Comparison of ENCODE assay signal across 30 cellular contexts in genomic region chr9:118631956-118632355, GRCh38.
"Had no signal": no experiment of that assay in that cellular context is flagged by ENCODE, and none has a peak within 500 bp of the region (broad histone marks: within the 10 kb centered on the region; RNA-seq: fewer than 3 reads in every experiment).

No MANE protein-coding gene starts in this region.

- H3K36me3 ChIP-seq: ascending aorta, MG63, Peyer's patch, SJCRH30, WERI-Rb-1 had no signal

- H3K4me1 Mint-ChIP-seq: activated CD8-positive, alpha-beta memory T cell treated with anti-CD3 and anti-CD28 coated beads, Interleukin-2, amount 10 ng/mL, durations not matched to agents 7 days and 5 days; activated naive CD8-positive, alpha-beta T cell treated with anti-CD3 and anti-CD28 coated beads, Interleukin-2, amount 50 U/mL, for 24 hours; central memory CD8-positive, alpha-beta T cell had no signal

- H3K4me1 ChIP-seq: ascending aorta, body of pancreas, Peyer's patch had no signal

- ATAC-seq: activated CD4-positive, CD25-positive, alpha-beta regulatory T cell treated with anti-CD3 and anti-CD28 coated beads, Interleukin-2, amount 50 U/mL, for 24 hours; activated CD8-positive, alpha-beta memory T cell treated with anti-CD3 and anti-CD28 coated beads, Interleukin-2, amount 10 ng/mL, durations not matched to agents 7 days and 5 days; activated naive CD4-positive, alpha-beta T cell treated with anti-CD3 and anti-CD28 coated beads, Interleukin-2, amount 50 U/mL, for 72 hours; activated naive CD8-positive, alpha-beta T cell treated with anti-CD3 and anti-CD28 coated beads, Interleukin-2, amount 50 U/mL, for 24 hours; body of pancreas had no signal

- H3K27me3 Mint-ChIP-seq: activated CD8-positive, alpha-beta memory T cell treated with anti-CD3 and anti-CD28 coated beads, Interleukin-2, amount 10 ng/mL, durations not matched to agents 7 days and 5 days; activated naive CD8-positive, alpha-beta T cell treated with anti-CD3 and anti-CD28 coated beads, Interleukin-2, amount 50 U/mL, for 24 hours; activated T-cell treated with anti-CD3 and anti-CD28 coated beads, Interleukin-2, amount 50 U/mL, for 24 hours; central memory CD8-positive, alpha-beta T cell had no signal

- H3K4me3 ChIP-seq: ascending aorta, body of pancreas, MG63, Peyer's patch, SJCRH30 had no signal

- H3K27me3 ChIP-seq: ascending aorta, body of pancreas, MG63, Peyer's patch, SJCRH30 had no signal

- DNase-seq: activated CD4-positive, alpha-beta T cell treated with anti-CD3 and anti-CD28 coated beads for 4 hours; activated CD4-positive, alpha-beta T cell treated with anti-CD3 and anti-CD28 coated beads, Interleukin-2, amount 50 U/mL, for 48 hours; activated CD8-positive, alpha-beta memory T cell treated with anti-CD3 and anti-CD28 coated beads, Interleukin-2, amount 10 ng/mL, durations not matched to agents 7 days and 5 days; activated effector memory CD4-positive, alpha-beta T cell treated with Interleukin-2 at 50 U/mL for 16 hours; activated naive CD4-positive, alpha-beta T cell treated with Interleukin-2 at 50 U/mL for 16 hours; activated naive CD8-positive, alpha-beta T cell treated with anti-CD3 and anti-CD28 coated beads, Interleukin-2, amount 50 U/mL, for 24 hours; activated T-cell treated with anti-CD3 and anti-CD28 coated beads, Interleukin-2, amount 50 U/mL, for 24 hours; amniotic stem cell; body of pancreas; MG63; MV-4-11; NCI-H1092 treated with DMSO at 0.1 percent for 48 hours; NCI-H1417 treated with DMSO at 0.1 percent for 48 hours; NCI-H1694 treated with DMSO at 0.1 percent for 48 hours; NCI-H2029 treated with DMSO at 0.1 percent for 48 hours; NCI-H510A treated with DMSO at 0.1 percent for 48 hours; NCI-H69; NK-92 treated with Interleukin-12 subunit alpha and Interleukin-12 subunit beta, amount 100 ng/mL, for 24 hours; Peyer's patch; Right ventricle myocardium superior; SJCRH30; SK-N-SH; T-helper 1 cell; WERI-Rb-1 had no signal

- H3K27ac Mint-ChIP-seq: activated CD8-positive, alpha-beta memory T cell treated with anti-CD3 and anti-CD28 coated beads, Interleukin-2, amount 10 ng/mL, durations not matched to agents 7 days and 5 days; activated naive CD4-positive, alpha-beta T cell treated with anti-CD3 and anti-CD28 coated beads, Interleukin-2, amount 50 U/mL, for 72 hours; activated naive CD8-positive, alpha-beta T cell treated with anti-CD3 and anti-CD28 coated beads, Interleukin-2, amount 50 U/mL, for 24 hours; activated T-cell treated with anti-CD3 and anti-CD28 coated beads, Interleukin-2, amount 50 U/mL, for 24 hours; activated T-helper 1 cell treated with anti-CD3 and anti-CD28 coated beads, Interleukin-12 subunit alpha, Interleukin-12 subunit beta, Interleukin-2, Interleukin-4 antibody, amounts not matched to agents 30 ng/mL and 10 ng/mL and 1 ng/mL, durations not matched to agents 14 hours and 24 hours and 36 hours had no signal

- H3K27ac ChIP-seq: ascending aorta, body of pancreas, Peyer's patch, RWPE1, SJCRH30, WERI-Rb-1 had no signal

- H3K4me3 Mint-ChIP-seq: activated CD8-positive, alpha-beta memory T cell treated with anti-CD3 and anti-CD28 coated beads, Interleukin-2, amount 10 ng/mL, durations not matched to agents 7 days and 5 days; activated naive CD8-positive, alpha-beta T cell treated with anti-CD3 and anti-CD28 coated beads, Interleukin-2, amount 50 U/mL, for 24 hours; activated T-cell treated with anti-CD3 and anti-CD28 coated beads, Interleukin-2, amount 50 U/mL, for 24 hours; activated T-helper 1 cell treated with anti-CD3 and anti-CD28 coated beads, Interleukin-12 subunit alpha, Interleukin-12 subunit beta, Interleukin-2, Interleukin-4 antibody, amounts not matched to agents 30 ng/mL and 10 ng/mL and 1 ng/mL, durations not matched to agents 14 hours and 24 hours and 36 hours; central memory CD8-positive, alpha-beta T cell had no signal

- H3K9me3 ChIP-seq: ascending aorta, body of pancreas, MG63, Peyer's patch, SK-N-SH had no signal

- H3K4me2 ChIP-seq: SK-N-SH had no signal

- H3K9ac ChIP-seq: SK-N-SH had no signal

- H3K36me3 Mint-ChIP-seq: activated CD8-positive, alpha-beta memory T cell treated with anti-CD3 and anti-CD28 coated beads, Interleukin-2, amount 10 ng/mL, durations not matched to agents 7 days and 5 days had no signal
